8 cellular contexts compared by ENCODE assay signal in the genomic region with DNA sequence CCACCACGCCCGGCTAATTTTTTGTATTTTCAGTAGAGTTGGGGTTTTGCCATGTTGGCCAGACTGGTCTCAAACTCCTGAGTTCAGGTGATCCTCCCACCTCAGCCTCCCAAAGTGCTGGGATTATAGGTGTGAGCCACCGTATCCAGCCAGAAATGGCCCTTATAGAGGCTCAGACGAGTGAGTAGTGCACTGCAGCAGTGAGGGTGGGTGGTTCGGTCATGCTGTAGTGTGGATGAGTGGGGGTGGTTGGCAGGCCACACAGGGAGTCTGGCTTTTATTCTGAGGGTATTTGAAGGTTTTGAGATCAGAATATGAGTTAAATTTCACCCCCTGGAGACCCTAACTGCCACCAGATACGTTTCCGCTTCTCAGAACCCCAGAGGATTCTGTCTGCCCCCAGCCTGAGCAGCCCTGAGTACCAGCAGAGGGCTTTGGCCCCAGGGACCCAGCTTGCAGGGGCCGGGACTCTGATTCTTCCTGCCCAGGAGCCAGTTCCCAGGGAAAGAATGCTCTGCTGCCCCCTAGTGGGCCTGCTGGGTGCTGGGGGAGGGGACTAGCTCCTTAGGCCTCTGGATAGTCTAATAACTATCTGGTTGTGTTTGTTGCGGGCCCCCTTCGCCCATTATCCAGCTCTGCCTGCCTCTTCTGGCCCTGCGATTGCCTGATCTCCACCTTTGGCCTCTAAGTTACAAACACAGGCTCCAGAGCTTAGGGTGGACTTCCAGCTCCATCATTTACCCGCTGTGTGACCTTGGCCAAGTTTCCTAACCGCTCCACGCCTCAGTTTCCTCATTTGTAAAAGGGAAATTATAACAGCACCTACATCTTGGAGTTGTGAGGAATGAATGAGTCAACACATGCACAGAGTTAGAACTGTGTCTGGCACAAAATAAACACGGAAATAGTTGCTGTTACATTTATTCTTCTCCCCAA. TPM values are rescaled to one million over a fixed set of nuclear protein-coding genes. Genes with fewer than 3 reads are reported as not detected.
DNase-seq lines count a peak whose midpoint lies in the region; ATAC-seq lines count a peak whose summit lies in the region.

No MANE protein-coding gene starts in this region.

- intact Hi-C loops in left colon (cut with DNase I, micrococcal nuclease), result no loop called here

- H3K4me1 Mint-ChIP-seq in central memory CD8-positive, alpha-beta T cell, result peaks cover 30% of the 10 kb centered on the region

- peak; percentile 85 for DNase-seq in DMS79 treated with DMSO at 0.1 percent for 48 hours (lab: John Stamatoyannopoulos, UW)
- DNase-seq in NCI-H510A (lab: John Stamatoyannopoulos, UW), result peak; percentile 58
- DNase-seq in activated CD4-positive, alpha-beta T cell treated with anti-CD3 and anti-CD28 coated beads for 24 hours (ENCODE audit: low read depth in 2 of 2), result peak; percentile 93
- DNase-seq in central memory CD8-positive, alpha-beta T cell (ENCODE audit: low spot score in 2 of 2), result peak; percentile 88 to 95
- peak; percentile 84 to 94 for DNase-seq in left colon
- peak; percentile 90 to 96 for DNase-seq in stimulated activated CD4-positive, alpha-beta T cell treated with anti-CD3 and anti-CD28 coated beads, Interleukin-1b, Interleukin-23, amount 100 ng/mL, for 4 hours (ENCODE audit: low read depth in 2 of 2)

- H3K27me3 Mint-ChIP-seq in central memory CD8-positive, alpha-beta T cell, result no peaks in the 10 kb centered on the region

- peak overlapping the region; percentile 89 for H3K4me3 Mint-ChIP-seq in central memory CD8-positive, alpha-beta T cell

- no peaks in the 10 kb centered on the region for H3K9me3 Mint-ChIP-seq in central memory CD8-positive, alpha-beta T cell

- H3K27ac Mint-ChIP-seq in central memory CD8-positive, alpha-beta T cell (ENCODE audit: low read depth), result no peak overlapping the region

- peaks cover 15% of the 10 kb centered on the region for H3K36me3 Mint-ChIP-seq in central memory CD8-positive, alpha-beta T cell (ENCODE audit: insufficient read depth)

- peak; percentile 53 for ATAC-seq in HG03066 (IDR thresholded peaks at IDR 0.05; ENCODE audit: low read depth, unreplicated experiment)
- ATAC-seq in central memory CD8-positive, alpha-beta T cell (replicated peaks; ENCODE audit: extremely low read depth, poor library complexity, severe bottlenecking), result peak; percentile 72
- peak; percentile 67 for ATAC-seq in left colon
- ATAC-seq in HG03159 (IDR thresholded peaks at IDR 0.05; ENCODE audit: unreplicated experiment), result no peak

RNA-seq across cellular contexts. Expression of a gene that starts 2.0 kb away (rescaled TPM):
- 1 to 10 TPM; 3.2 to 4.4 TPM for total RNA-seq in left colon

RNA-seq across cellular contexts. Expression of a gene that starts 14.2 kb away (rescaled TPM):
- 1 to 10 TPM; 5.6 to 8.4 TPM for total RNA-seq in left colon

RNA-seq across cellular contexts. Expression of a gene that starts 20.4 kb away (rescaled TPM):
- 100 to 1,000 TPM in 1 of 2 donors, 10 to 100 TPM in 1; 76.7 to 102 TPM for total RNA-seq in left colon

RNA-seq across cellular contexts. Expression of a gene that starts 27.0 kb away (rescaled TPM):
- 1 to 10 TPM; 3.6 to 5.7 TPM for total RNA-seq in left colon

RNA-seq across cellular contexts. Expression of a gene that starts 34.8 kb away (rescaled TPM):
- not detected for total RNA-seq in left colon
